Comparison of ENCODE assay signal across 23 cellular contexts in genomic region chr12:118704517-118704916, GRCh38.
DNase-seq lines count a peak whose midpoint lies in the region; ATAC-seq and TF ChIP-seq lines count a peak whose summit lies in the region.
"Had no signal": no experiment of that assay in that cellular context is flagged by ENCODE, and none has a peak within 500 bp of the region (broad histone marks: within the 10 kb centered on the region; RNA-seq: fewer than 3 reads in every experiment).

No MANE protein-coding gene starts in this region.

- TF ChIP-seq POLR2A in sigmoid colon (IDR thresholded peaks at IDR 0.05), result no peak

- in situ Hi-C loops in SK-MEL-5 (cut with HindIII; ENCODE audit: low pct_unique_long_range_greater_than_20kb, low sequenced_read_pairs), result no loop called here

- H3K4me3 ChIP-seq in aorta (ENCODE audit: low read length in 2 of 2) (no peak overlapping the region), sigmoid colon (no peak overlapping the region)
- H3K4me3 ChIP-seq: hepatocyte, lower lobe of right lung, prostate gland, uterus had no signal

- intact Hi-C loops in aorta (cut with DNase I), result no loop called here
- intact Hi-C loops in sigmoid colon (cut with DNase I), result no loop called here

- no peak overlapping the region for H3K27ac ChIP-seq in aorta (ENCODE audit: low read depth in 1 of 2, low read length in 2 of 2)
- H3K27ac ChIP-seq in sigmoid colon, result no peak overlapping the region
- H3K27ac ChIP-seq: epithelial cell of prostate, hepatocyte, HL-60, lower lobe of right lung, prostate gland, uterus had no signal

- no peak for TF ChIP-seq EP300 in sigmoid colon (IDR thresholded peaks at IDR 0.05)

- DNase-seq in NCI-H510A treated with DMSO at 0.1 percent for 48 hours (lab: John Stamatoyannopoulos, UW), result peak; percentile 5
- no peak for DNase-seq in NCI-H510A (lab: John Stamatoyannopoulos, UW)
- DNase-seq in HEK293T (ENCODE audit: extremely low spot score), result peak; percentile 11
- peak; percentile 17 for DNase-seq in SK-MEL-5 (ENCODE audit: low read depth, low spot score)
- DNase-seq in left kidney (ENCODE audit: low read depth, low spot score), result peak; percentile 6
- no peak for DNase-seq in aorta
- no peak for DNase-seq in stimulated activated CD4-positive, alpha-beta T cell treated with anti-CD3 and anti-CD28 coated beads, Interleukin-15, amount 100 ng/mL, for 24 hours
- DNase-seq in sigmoid colon, result no peak
- DNase-seq: activated CD4-positive, alpha-beta T cell treated with anti-CD3 and anti-CD28 coated beads, Interleukin-2, amount 50 U/mL, for 4 hours; activated CD8-positive, alpha-beta memory T cell treated with anti-CD3 and anti-CD28 coated beads, Interleukin-2, amount 50 U/mL, for 48 hours; activated naive CD8-positive, alpha-beta T cell treated with anti-CD3 and anti-CD28 coated beads for 36 hours; C1 segment of cervical spinal cord; foreskin fibroblast; lower lobe of right lung; NCI-H1694; NCI-H526 treated with DMSO at 0.1 percent for 48 hours; SHP77; uterus had no signal

- no peak for TF ChIP-seq CTCF in sigmoid colon (IDR thresholded peaks at IDR 0.05)

- peaks cover 2% of the 10 kb centered on the region for H3K9me3 ChIP-seq in aorta (ENCODE audit: control insufficient read depth, low read length)
- no peaks in the 10 kb centered on the region for H3K9me3 ChIP-seq in sigmoid colon
- H3K9me3 ChIP-seq: lower lobe of right lung, prostate gland, uterus had no signal

- WGBS in aorta, 2 donors, result 57 to 65% methylated on average over 4 of the region's 4 CpGs
- 52 to 58% methylated on average over 4 of the region's 4 CpGs for WGBS in sigmoid colon, 2 donors

- CTCF ChIA-PET in HEK293T (lab: Yijun Ruan, JAX), result no interaction called here

- POLR2A ChIA-PET in HEK293T (lab: Yijun Ruan, JAX), result no interaction called here

- no peaks in the 10 kb centered on the region for H3K36me3 ChIP-seq in aorta (ENCODE audit: control insufficient read depth in 1 of 2, insufficient read depth in 2 of 2, low read length in 1 of 2)
- H3K36me3 ChIP-seq in sigmoid colon, result no peaks in the 10 kb centered on the region
- H3K36me3 ChIP-seq: lower lobe of right lung, prostate gland, uterus had no signal

- no peaks in the 10 kb centered on the region for H3K4me1 ChIP-seq in aorta (ENCODE audit: control insufficient read depth in 1 of 2, insufficient read depth in 2 of 2, low read length in 2 of 2)
- no peaks in the 10 kb centered on the region for H3K4me1 ChIP-seq in sigmoid colon
- H3K4me1 ChIP-seq: lower lobe of right lung, prostate gland, uterus had no signal

- H3K27me3 ChIP-seq in aorta (ENCODE audit: control insufficient read depth in 1 of 2, insufficient read depth in 2 of 2, low read length in 1 of 2) (no peaks in the 10 kb centered on the region), sigmoid colon (no peaks in the 10 kb centered on the region)
- H3K27me3 ChIP-seq: hepatocyte, uterus had no signal

- ATAC-seq in aorta (ENCODE audit: low FRiP score), result no peak
- ATAC-seq: lower lobe of right lung; stimulated activated effector memory CD8-positive, alpha-beta T cell treated with anti-CD3 and anti-CD28 coated beads, Interleukin-12 subunit alpha, Interleukin-12 subunit beta, amount 100 ng/mL, for 72 hours had no signal

TF ChIP-seq in HEK293T, 16 proteins besides CTCF, POLR2A, EP300 and RAD21:
- no peak for TF ChIP-seq ELF4 (IDR thresholded peaks at IDR 0.05)
- TF ChIP-seq FOXK2 (IDR thresholded peaks at IDR 0.05), result no peak
- no peak for TF ChIP-seq FOXM1 (IDR thresholded peaks at IDR 0.05; ENCODE audit: borderline replicate concordance)
- TF ChIP-seq SUZ12 (IDR thresholded peaks at IDR 0.05), result no peak

Comparison
In these comparisons a context has a peak if more than half of its experiments do, and no peak if none do; other contexts are left out.
1. DNase-seq: peak in NCI-H510A treated with DMSO at 0.1 percent for 48 hours (single experiment), HEK293T (single experiment), SK-MEL-5 (single experiment) and left kidney (single experiment); none in NCI-H510A (single experiment), aorta (0 of 2), stimulated activated CD4-positive, alpha-beta T cell treated with anti-CD3 and anti-CD28 coated beads, Interleukin-15, amount 100 ng/mL, for 24 hours (single experiment) and sigmoid colon (single experiment).